Comparison of ENCODE assay signal across 1 cellular context in the genomic region with DNA sequence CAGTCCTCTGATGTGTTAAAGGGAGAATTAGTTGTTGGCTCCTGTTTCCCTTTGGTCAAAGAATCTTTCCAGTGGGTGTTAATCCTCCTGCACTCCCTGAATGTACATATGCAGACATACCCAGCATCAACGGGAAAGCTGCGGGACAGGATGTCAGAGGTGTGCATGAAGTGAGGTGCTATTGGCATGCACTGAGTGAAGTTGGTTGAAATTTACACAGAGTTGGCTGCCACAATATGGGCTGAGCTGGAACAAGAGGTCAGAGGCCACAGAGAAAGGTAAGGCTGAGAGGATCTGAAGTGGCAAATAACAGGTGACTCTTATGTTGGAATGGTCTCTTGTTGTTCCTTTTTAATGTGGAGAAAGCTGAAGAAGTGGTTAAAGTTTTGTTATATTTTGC.
TF ChIP-seq lines count a peak whose summit lies in the region.

No MANE protein-coding gene starts in this region.

TF ChIP-seq in HepG2, 621 proteins besides CTCF, POLR2A, EP300 and RAD21 (continued from another document and continues in another):
- TF ChIP-seq, protein P1, sequence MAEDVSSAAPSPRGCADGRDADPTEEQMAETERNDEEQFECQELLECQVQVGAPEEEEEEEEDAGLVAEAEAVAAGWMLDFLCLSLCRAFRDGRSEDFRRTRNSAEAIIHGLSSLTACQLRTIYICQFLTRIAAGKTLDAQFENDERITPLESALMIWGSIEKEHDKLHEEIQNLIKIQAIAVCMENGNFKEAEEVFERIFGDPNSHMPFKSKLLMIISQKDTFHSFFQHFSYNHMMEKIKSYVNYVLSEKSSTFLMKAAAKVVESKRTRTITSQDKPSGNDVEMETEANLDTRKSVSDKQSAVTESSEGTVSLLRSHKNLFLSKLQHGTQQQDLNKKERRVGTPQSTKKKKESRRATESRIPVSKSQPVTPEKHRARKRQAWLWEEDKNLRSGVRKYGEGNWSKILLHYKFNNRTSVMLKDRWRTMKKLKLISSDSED (CRISPR knock-in tag; IDR thresholded peaks at IDR 0.05), result no peak
- no peak for TF ChIP-seq STAT5B (CRISPR knock-in tag; IDR thresholded peaks at IDR 0.05)
- TF ChIP-seq, protein P2, sequence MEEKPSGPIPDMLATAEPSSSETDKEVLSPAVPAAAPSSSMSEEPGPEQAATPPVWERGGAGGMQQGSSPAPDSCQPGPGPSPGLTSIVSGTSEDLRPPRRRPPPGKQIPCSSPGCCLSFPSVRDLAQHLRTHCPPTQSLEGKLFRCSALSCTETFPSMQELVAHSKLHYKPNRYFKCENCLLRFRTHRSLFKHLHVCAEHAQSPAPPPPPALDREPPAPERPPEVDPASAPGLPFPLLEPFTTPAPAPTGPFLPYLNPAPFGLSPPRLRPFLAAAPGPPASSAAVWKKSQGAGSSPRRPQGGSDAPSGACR (CRISPR knock-in tag; IDR thresholded peaks at IDR 0.05), result no peak
- no peak for TF ChIP-seq NCOA5 (CRISPR knock-in tag; IDR thresholded peaks at IDR 0.05)
- TF ChIP-seq ZNF724P (CRISPR knock-in tag; IDR thresholded peaks at IDR 0.05; ENCODE audit: borderline replicate concordance), result no peak
- TF ChIP-seq, protein P3, sequence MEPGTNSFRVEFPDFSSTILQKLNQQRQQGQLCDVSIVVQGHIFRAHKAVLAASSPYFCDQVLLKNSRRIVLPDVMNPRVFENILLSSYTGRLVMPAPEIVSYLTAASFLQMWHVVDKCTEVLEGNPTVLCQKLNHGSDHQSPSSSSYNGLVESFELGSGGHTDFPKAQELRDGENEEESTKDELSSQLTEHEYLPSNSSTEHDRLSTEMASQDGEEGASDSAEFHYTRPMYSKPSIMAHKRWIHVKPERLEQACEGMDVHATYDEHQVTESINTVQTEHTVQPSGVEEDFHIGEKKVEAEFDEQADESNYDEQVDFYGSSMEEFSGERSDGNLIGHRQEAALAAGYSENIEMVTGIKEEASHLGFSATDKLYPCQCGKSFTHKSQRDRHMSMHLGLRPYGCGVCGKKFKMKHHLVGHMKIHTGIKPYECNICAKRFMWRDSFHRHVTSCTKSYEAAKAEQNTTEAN (CRISPR knock-in tag; conservative IDR thresholded peaks at IDR 0.05), result no peak
- peak; percentile 44; the same call in 1 of the 2 replicates for TF ChIP-seq NR2C2 (CRISPR knock-in tag; IDR thresholded peaks at IDR 0.05; ENCODE audit: borderline replicate concordance)
- TF ChIP-seq NFE2L2 (IDR thresholded peaks at IDR 0.05; ENCODE audit: low read length), result no peak
- TF ChIP-seq ZNF598 (CRISPR knock-in tag; IDR thresholded peaks at IDR 0.05; ENCODE audit: borderline replicate concordance), result no peak
- TF ChIP-seq KDM6A (CRISPR knock-in tag; IDR thresholded peaks at IDR 0.05; ENCODE audit: low read depth), result no peak
- no peak for TF ChIP-seq ZNF564 (CRISPR knock-in tag; IDR thresholded peaks at IDR 0.05)
- TF ChIP-seq U2AF2 (IDR thresholded peaks at IDR 0.05; ENCODE audit: low read depth, low read length), result no peak
- 0 out of 2 replicates have a peak, but pooled peaks have one; percentile 22 for TF ChIP-seq SSRP1 (CRISPR knock-in tag; IDR thresholded peaks at IDR 0.05)
- TF ChIP-seq ATAD3A (CRISPR knock-in tag; IDR thresholded peaks at IDR 0.05), result no peak
- no peak for TF ChIP-seq SOX13 (IDR thresholded peaks at IDR 0.05)
- peak in 1 of 2 experiments; percentile 58; a peak in 1 of 4 replicates for TF ChIP-seq SOX13 (CRISPR knock-in tag; conservative IDR thresholded peaks at IDR 0.05 in 1 of 2, IDR thresholded peaks at IDR 0.05 in 1 of 2)
- no peak for TF ChIP-seq ZNF460 (CRISPR knock-in tag; IDR thresholded peaks at IDR 0.05; ENCODE audit: borderline replicate concordance)
- TF ChIP-seq ELF1 (CRISPR knock-in tag; IDR thresholded peaks at IDR 0.05), result no peak
- TF ChIP-seq, protein P4, sequence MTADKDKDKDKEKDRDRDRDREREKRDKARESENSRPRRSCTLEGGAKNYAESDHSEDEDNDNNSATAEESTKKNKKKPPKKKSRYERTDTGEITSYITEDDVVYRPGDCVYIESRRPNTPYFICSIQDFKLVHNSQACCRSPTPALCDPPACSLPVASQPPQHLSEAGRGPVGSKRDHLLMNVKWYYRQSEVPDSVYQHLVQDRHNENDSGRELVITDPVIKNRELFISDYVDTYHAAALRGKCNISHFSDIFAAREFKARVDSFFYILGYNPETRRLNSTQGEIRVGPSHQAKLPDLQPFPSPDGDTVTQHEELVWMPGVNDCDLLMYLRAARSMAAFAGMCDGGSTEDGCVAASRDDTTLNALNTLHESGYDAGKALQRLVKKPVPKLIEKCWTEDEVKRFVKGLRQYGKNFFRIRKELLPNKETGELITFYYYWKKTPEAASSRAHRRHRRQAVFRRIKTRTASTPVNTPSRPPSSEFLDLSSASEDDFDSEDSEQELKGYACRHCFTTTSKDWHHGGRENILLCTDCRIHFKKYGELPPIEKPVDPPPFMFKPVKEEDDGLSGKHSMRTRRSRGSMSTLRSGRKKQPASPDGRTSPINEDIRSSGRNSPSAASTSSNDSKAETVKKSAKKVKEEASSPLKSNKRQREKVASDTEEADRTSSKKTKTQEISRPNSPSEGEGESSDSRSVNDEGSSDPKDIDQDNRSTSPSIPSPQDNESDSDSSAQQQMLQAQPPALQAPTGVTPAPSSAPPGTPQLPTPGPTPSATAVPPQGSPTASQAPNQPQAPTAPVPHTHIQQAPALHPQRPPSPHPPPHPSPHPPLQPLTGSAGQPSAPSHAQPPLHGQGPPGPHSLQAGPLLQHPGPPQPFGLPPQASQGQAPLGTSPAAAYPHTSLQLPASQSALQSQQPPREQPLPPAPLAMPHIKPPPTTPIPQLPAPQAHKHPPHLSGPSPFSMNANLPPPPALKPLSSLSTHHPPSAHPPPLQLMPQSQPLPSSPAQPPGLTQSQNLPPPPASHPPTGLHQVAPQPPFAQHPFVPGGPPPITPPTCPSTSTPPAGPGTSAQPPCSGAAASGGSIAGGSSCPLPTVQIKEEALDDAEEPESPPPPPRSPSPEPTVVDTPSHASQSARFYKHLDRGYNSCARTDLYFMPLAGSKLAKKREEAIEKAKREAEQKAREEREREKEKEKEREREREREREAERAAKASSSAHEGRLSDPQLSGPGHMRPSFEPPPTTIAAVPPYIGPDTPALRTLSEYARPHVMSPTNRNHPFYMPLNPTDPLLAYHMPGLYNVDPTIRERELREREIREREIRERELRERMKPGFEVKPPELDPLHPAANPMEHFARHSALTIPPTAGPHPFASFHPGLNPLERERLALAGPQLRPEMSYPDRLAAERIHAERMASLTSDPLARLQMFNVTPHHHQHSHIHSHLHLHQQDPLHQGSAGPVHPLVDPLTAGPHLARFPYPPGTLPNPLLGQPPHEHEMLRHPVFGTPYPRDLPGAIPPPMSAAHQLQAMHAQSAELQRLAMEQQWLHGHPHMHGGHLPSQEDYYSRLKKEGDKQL (CRISPR knock-in tag; IDR thresholded peaks at IDR 0.05; ENCODE audit: low read depth), result no peak
- no peak for TF ChIP-seq ARNT2 (CRISPR knock-in tag; IDR thresholded peaks at IDR 0.05; ENCODE audit: low read depth)
- TF ChIP-seq TBX2 (CRISPR knock-in tag; IDR thresholded peaks at IDR 0.05; ENCODE audit: borderline replicate concordance), result peak; percentile 83
- TF ChIP-seq ZNF644 (CRISPR knock-in tag; IDR thresholded peaks at IDR 0.05; ENCODE audit: low read depth), result peak; percentile 22; the same call in 1 of the 2 replicates
- TF ChIP-seq SIN3B (IDR thresholded peaks at IDR 0.05; ENCODE audit: low read length), result no peak
- TF ChIP-seq, protein P5, sequence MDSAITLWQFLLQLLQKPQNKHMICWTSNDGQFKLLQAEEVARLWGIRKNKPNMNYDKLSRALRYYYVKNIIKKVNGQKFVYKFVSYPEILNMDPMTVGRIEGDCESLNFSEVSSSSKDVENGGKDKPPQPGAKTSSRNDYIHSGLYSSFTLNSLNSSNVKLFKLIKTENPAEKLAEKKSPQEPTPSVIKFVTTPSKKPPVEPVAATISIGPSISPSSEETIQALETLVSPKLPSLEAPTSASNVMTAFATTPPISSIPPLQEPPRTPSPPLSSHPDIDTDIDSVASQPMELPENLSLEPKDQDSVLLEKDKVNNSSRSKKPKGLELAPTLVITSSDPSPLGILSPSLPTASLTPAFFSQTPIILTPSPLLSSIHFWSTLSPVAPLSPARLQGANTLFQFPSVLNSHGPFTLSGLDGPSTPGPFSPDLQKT (CRISPR knock-in tag; IDR thresholded peaks at IDR 0.05; ENCODE audit: borderline replicate concordance), result no peak
- no peak; the same call in 1 of the 2 replicates for TF ChIP-seq ZNF788 (CRISPR knock-in tag; IDR thresholded peaks at IDR 0.05; ENCODE audit: borderline replicate concordance)
- no peak for TF ChIP-seq ZNF768 (CRISPR knock-in tag; IDR thresholded peaks at IDR 0.05)
- 0 out of 2 replicates have a peak, but pooled peaks have one; percentile 14 for TF ChIP-seq RARA (CRISPR knock-in tag; IDR thresholded peaks at IDR 0.05)
- 0 out of 2 replicates have a peak, but pooled peaks have one; percentile 47 for TF ChIP-seq REPIN1 (CRISPR knock-in tag; IDR thresholded peaks at IDR 0.05; ENCODE audit: borderline replicate concordance, low read depth)
- no peak for TF ChIP-seq CBX2 (IDR thresholded peaks at IDR 0.05; ENCODE audit: low read depth, low read length)
- no peak for TF ChIP-seq CBX2 (CRISPR knock-in tag; IDR thresholded peaks at IDR 0.05; ENCODE audit: low read depth)
- TF ChIP-seq NR2F1 (CRISPR knock-in tag; IDR thresholded peaks at IDR 0.05), result peak in 1 of 2 experiments; percentile 22; a peak in 1 of 4 replicates
- no peak for TF ChIP-seq ZNF709 (CRISPR knock-in tag; IDR thresholded peaks at IDR 0.05)
- TF ChIP-seq ETV5 (CRISPR knock-in tag; IDR thresholded peaks at IDR 0.05; ENCODE audit: borderline replicate concordance), result peak; percentile 36; the same call in 1 of the 2 replicates
- TF ChIP-seq, protein P6, sequence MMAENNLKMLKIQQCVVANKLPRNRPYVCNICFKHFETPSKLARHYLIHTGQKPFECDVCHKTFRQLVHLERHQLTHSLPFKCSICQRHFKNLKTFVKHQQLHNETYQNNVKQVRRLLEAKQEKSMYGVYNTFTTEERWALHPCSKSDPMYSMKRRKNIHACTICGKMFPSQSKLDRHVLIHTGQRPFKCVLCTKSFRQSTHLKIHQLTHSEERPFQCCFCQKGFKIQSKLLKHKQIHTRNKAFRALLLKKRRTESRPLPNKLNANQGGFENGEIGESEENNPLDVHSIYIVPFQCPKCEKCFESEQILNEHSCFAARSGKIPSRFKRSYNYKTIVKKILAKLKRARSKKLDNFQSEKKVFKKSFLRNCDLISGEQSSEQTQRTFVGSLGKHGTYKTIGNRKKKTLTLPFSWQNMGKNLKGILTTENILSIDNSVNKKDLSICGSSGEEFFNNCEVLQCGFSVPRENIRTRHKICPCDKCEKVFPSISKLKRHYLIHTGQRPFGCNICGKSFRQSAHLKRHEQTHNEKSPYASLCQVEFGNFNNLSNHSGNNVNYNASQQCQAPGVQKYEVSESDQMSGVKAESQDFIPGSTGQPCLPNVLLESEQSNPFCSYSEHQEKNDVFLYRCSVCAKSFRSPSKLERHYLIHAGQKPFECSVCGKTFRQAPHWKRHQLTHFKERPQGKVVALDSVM (CRISPR knock-in tag; IDR thresholded peaks at IDR 0.05), result no peak
- TF ChIP-seq STAG1 (CRISPR knock-in tag; IDR thresholded peaks at IDR 0.05), result no peak; the same call in 1 of the 2 replicates
- no peak for TF ChIP-seq ZSCAN22 (CRISPR knock-in tag; IDR thresholded peaks at IDR 0.05)
- no peak for TF ChIP-seq ZSCAN29 (CRISPR knock-in tag; conservative IDR thresholded peaks at IDR 0.05)
- TF ChIP-seq ZSCAN30 (CRISPR knock-in tag; IDR thresholded peaks at IDR 0.05), result no peak
- no peak for TF ChIP-seq TOE1 (CRISPR knock-in tag; IDR thresholded peaks at IDR 0.05)
- TF ChIP-seq XRCC5 (optimal IDR thresholded peaks at IDR 0.05; ENCODE audit: low read length), result no peak
- TF ChIP-seq, protein P7, sequence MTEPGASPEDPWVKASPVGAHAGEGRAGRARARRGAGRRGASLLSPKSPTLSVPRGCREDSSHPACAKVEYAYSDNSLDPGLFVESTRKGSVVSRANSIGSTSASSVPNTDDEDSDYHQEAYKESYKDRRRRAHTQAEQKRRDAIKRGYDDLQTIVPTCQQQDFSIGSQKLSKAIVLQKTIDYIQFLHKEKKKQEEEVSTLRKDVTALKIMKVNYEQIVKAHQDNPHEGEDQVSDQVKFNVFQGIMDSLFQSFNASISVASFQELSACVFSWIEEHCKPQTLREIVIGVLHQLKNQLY (CRISPR knock-in tag; IDR thresholded peaks at IDR 0.05), result no peak
- TF ChIP-seq ZKSCAN8 (CRISPR knock-in tag; IDR thresholded peaks at IDR 0.05; ENCODE audit: borderline replicate concordance), result no peak
- no peak for TF ChIP-seq BORCS8-MEF2B (CRISPR knock-in tag; IDR thresholded peaks at IDR 0.05)
- TF ChIP-seq HNRNPL (IDR thresholded peaks at IDR 0.05; ENCODE audit: low read depth, low read length), result no peak
- no peak for TF ChIP-seq TP53 (CRISPR knock-in tag; conservative IDR thresholded peaks at IDR 0.05)
- peak; percentile 65; the same call in 1 of the 2 replicates for TF ChIP-seq PHF21A (CRISPR knock-in tag; IDR thresholded peaks at IDR 0.05)
- TF ChIP-seq TARDBP (CRISPR knock-in tag; IDR thresholded peaks at IDR 0.05), result peak; percentile 54; the same call in 1 of the 2 replicates
- TF ChIP-seq, protein P8, sequence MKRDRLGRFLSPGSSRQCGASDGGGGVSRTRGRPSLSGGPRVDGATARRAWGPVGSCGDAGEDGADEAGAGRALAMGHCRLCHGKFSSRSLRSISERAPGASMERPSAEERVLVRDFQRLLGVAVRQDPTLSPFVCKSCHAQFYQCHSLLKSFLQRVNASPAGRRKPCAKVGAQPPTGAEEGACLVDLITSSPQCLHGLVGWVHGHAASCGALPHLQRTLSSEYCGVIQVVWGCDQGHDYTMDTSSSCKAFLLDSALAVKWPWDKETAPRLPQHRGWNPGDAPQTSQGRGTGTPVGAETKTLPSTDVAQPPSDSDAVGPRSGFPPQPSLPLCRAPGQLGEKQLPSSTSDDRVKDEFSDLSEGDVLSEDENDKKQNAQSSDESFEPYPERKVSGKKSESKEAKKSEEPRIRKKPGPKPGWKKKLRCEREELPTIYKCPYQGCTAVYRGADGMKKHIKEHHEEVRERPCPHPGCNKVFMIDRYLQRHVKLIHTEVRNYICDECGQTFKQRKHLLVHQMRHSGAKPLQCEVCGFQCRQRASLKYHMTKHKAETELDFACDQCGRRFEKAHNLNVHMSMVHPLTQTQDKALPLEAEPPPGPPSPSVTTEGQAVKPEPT (CRISPR knock-in tag; IDR thresholded peaks at IDR 0.05; ENCODE audit: low read depth), result no peak
- TF ChIP-seq ZNF33B (CRISPR knock-in tag; IDR thresholded peaks at IDR 0.05), result no peak
